In genomic region chr12:88854260-88854659, GRCh38 we compare ENCODE assay signal across 13 cellular contexts.
A peak's percentile ranks its signal among the peaks of the same experiment; 100 is the strongest.
DNase-seq lines count a peak whose midpoint lies in the region; ATAC-seq and TF ChIP-seq lines count a peak whose summit lies in the region.
"Had no signal": no experiment of that assay in that cellular context is flagged by ENCODE, and none has a peak within 500 bp of the region (broad histone marks: within the 10 kb centered on the region; RNA-seq: fewer than 3 reads in every experiment).

No MANE protein-coding gene starts in this region.

- DNase-seq in COLO829 (ENCODE audit: low spot score) (peak; percentile 72), LHCN-M2 (ENCODE audit: low read depth) (peak; percentile 61), choroid plexus epithelial cell (ENCODE audit: low read depth) (peak; percentile 89), SHP77 treated with DMSO at 0.1 percent for 48 hours (lab: John Stamatoyannopoulos, UW) (no peak), NCI-H446 treated with DMSO at 0.1 percent for 48 hours (lab: John Stamatoyannopoulos, UW) (no peak)
- DNase-seq: activated CD8-positive, alpha-beta T cell treated with anti-CD3 and anti-CD28 coated beads, Interleukin-2, amount 10 ng/mL, durations not matched to agents 7 days and 5 days; NCI-H1436 treated with DMSO at 0.1 percent for 48 hours had no signal

- no peak for ATAC-seq in HG03565 (IDR thresholded peaks at IDR 0.05; ENCODE audit: unreplicated experiment)
- no peak for ATAC-seq in HG03460 (IDR thresholded peaks at IDR 0.05; ENCODE audit: unreplicated experiment)
- ATAC-seq: activated CD8-positive, alpha-beta T cell treated with anti-CD3 and anti-CD28 coated beads, Interleukin-2, amount 10 ng/mL, durations not matched to agents 7 days and 5 days had no signal

- H3K4me3 ChIP-seq in choroid plexus epithelial cell (ENCODE audit: low read depth, low read length) (no peak overlapping the region), mesodermal cell (ENCODE audit: extremely low read depth, insufficient read depth, low read length, poor library complexity, severe bottlenecking) (no peak overlapping the region)
- H3K4me3 ChIP-seq: skin epidermis, upper lobe of left lung had no signal

- peaks cover 6% of the 10 kb centered on the region for H3K4me1 ChIP-seq in mesodermal cell (ENCODE audit: control insufficient read depth, insufficient read depth, low read length, poor library complexity, severe bottlenecking)
- H3K4me1 ChIP-seq: upper lobe of left lung had no signal

- H3K36me3 ChIP-seq in mesodermal cell (ENCODE audit: control insufficient read depth, insufficient read depth, low read length), result no peaks in the 10 kb centered on the region
- H3K36me3 ChIP-seq: upper lobe of left lung had no signal

- TF ChIP-seq CTCF in choroid plexus epithelial cell (conservative IDR thresholded peaks at IDR 0.05; ENCODE audit: low read depth, low read length), result no peak

- no peaks in the 10 kb centered on the region for H3K9me3 ChIP-seq in mesodermal cell (ENCODE audit: control insufficient read depth, low read length)
- H3K9me3 ChIP-seq: upper lobe of left lung had no signal

- peak overlapping the region; percentile 67 for H3K27ac ChIP-seq in mesodermal cell (ENCODE audit: low read depth, low read length, severe bottlenecking)
- H3K27ac ChIP-seq: HL-60, skin epidermis, upper lobe of left lung had no signal

- 75 to 89% methylated on average over 1 of the region's 1 CpG for WGBS in mesodermal cell (ENCODE audit: insufficient coverage in 2 of 2), 2 experiments

Comparison
In these comparisons a context has a peak if more than half of its experiments do, and no peak if none do; other contexts are left out.
1. DNase-seq: peak in COLO829 (single experiment), LHCN-M2 (single experiment) and choroid plexus epithelial cell (single experiment); none in SHP77 treated with DMSO at 0.1 percent for 48 hours (single experiment) and NCI-H446 treated with DMSO at 0.1 percent for 48 hours (single experiment).